In genomic region chr1:150563340-150564038, GRCh38 we compare ENCODE assay signal across 9 cellular contexts. TPM values are rescaled to one million over a fixed set of nuclear protein-coding genes. Genes with fewer than 3 reads are reported as not detected.
DNase-seq lines count a peak whose midpoint lies in the region; ATAC-seq and TF ChIP-seq lines count a peak whose summit lies in the region.
"Had no signal": no experiment of that assay in that cellular context is flagged by ENCODE, and none has a peak within 500 bp of the region (broad histone marks: within the 10 kb centered on the region; RNA-seq: fewer than 3 reads in every experiment).

No MANE protein-coding gene starts in this region.

- peaks cover 68% of the 10 kb centered on the region for H3K4me1 Mint-ChIP-seq in HFFc6 (ENCODE audit: low read depth)

- H3K27ac Mint-ChIP-seq in HFFc6, result peak overlapping the region; percentile 99

- H3K9me3 ChIP-seq in muscle layer of duodenum (ENCODE audit: control insufficient read depth in 1 of 2, low read length in 2 of 2), result no peaks in the 10 kb centered on the region

- no peak for ATAC-seq in HG02840 (IDR thresholded peaks at IDR 0.05; ENCODE audit: low FRiP score, unreplicated experiment)

- H3K36me3 Mint-ChIP-seq in HFFc6 (ENCODE audit: low read depth), result no peaks in the 10 kb centered on the region

- TF ChIP-seq CTCF in HFFc6 (IDR thresholded peaks at IDR 0.05) (no peak), coronary artery (IDR thresholded peaks at IDR 0.05) (no peak)

- peak overlapping the region; percentile 73 for H3K4me3 ChIP-seq in coronary artery
- H3K4me3 ChIP-seq in muscle layer of duodenum (ENCODE audit: low read depth in 1 of 2, low read length in 2 of 2), result peak overlapping the region; percentile 64 to 76

- peaks cover 55 to 80% of the 10 kb centered on the region in 2 donors for H3K4me1 ChIP-seq in muscle layer of duodenum (ENCODE audit: control insufficient read depth in 1 of 2, insufficient read depth in 2 of 2, low read length in 2 of 2)

- H3K4me3 Mint-ChIP-seq in HFFc6, result peak overlapping the region; percentile 90

- H3K27me3 ChIP-seq in muscle layer of duodenum (ENCODE audit: low read depth, low read length), result no peaks in the 10 kb centered on the region

- peaks cover 27% of the 10 kb centered on the region for H3K27me3 Mint-ChIP-seq in HFFc6 (ENCODE audit: insufficient read depth)

- H3K9me3 Mint-ChIP-seq in HFFc6, result no peaks in the 10 kb centered on the region; the same call in 1 of the 2 replicates

- H3K36me3 ChIP-seq in muscle layer of duodenum (ENCODE audit: control insufficient read depth in 1 of 2, insufficient read depth in 2 of 2, low read length in 2 of 2), result peaks cover 0 to 10% of the 10 kb centered on the region in 2 donors

- H3K27ac ChIP-seq in coronary artery, result peak overlapping the region; percentile 98 to 99
- peak overlapping the region; percentile 100 for H3K27ac ChIP-seq in muscle layer of duodenum (ENCODE audit: low read length)

- DNase-seq in DMS153 treated with DMSO at 0.1 percent for 48 hours (lab: John Stamatoyannopoulos, UW; ENCODE audit: unreplicated experiment) (peak; percentile 60), HFFc6 (no peak), SHP77 (lab: John Stamatoyannopoulos, UW) (peak; percentile 88 to 90), coronary artery (ENCODE audit: low spot score) (peak; percentile 75), SK-N-DZ (ENCODE audit: low spot score) (no peak), NCI-H1417 treated with DMSO at 0.1 percent for 48 hours (lab: John Stamatoyannopoulos, UW) (no peak)

RNA-seq across cellular contexts. Expression of gene ADAMTSL4, which starts 14.3 kb away (rescaled TPM):
- 10 to 100 TPM; 33.7 to 61.2 (median 38.2) TPM for total RNA-seq in HFFc6 (2021; fragmentation: NEBNext Ultra II Directional; extraction: Animal tissue kit (Norgen Biotek cat#: 25700))
- polyA plus RNA-seq in SK-N-DZ (2014; cell fraction: cytosol; rRNA removed), result 0.48 and 1.3 TPM in 2 replicates
- polyA plus RNA-seq in SK-N-DZ (2014; cell fraction: nucleus; rRNA removed), result 2.5 and 6.9 TPM in 2 replicates
- polyA plus RNA-seq: neural cell had no signal

RNA-seq across cellular contexts. Expression of gene MCL1, which starts 15.9 kb away (rescaled TPM):
- total RNA-seq in HFFc6 (2021; fragmentation: NEBNext Ultra II Directional; extraction: Animal tissue kit (Norgen Biotek cat#: 25700)), result 100 to 1,000 TPM; 155 to 170 (median 164) TPM
- polyA plus RNA-seq in SK-N-DZ (2014; cell fraction: cytosol; rRNA removed), result 109 and 112 TPM in 2 replicates
- 116 and 145 TPM in 2 replicates for polyA plus RNA-seq in SK-N-DZ (2014; cell fraction: nucleus; rRNA removed)

RNA-seq across cellular contexts. Expression of gene FALEC, which starts 47.9 kb away (rescaled TPM):
- total RNA-seq in HFFc6 (2021; fragmentation: NEBNext Ultra II Directional; extraction: Animal tissue kit (Norgen Biotek cat#: 25700)), result under 1 TPM in 2 of 6 experiments, not detected in 4; 0.43 to 0.59 TPM
- polyA plus RNA-seq in SK-N-DZ (2014; cell fraction: cytosol; rRNA removed), result 0.58 and 0.60 TPM in 2 replicates
- polyA plus RNA-seq in SK-N-DZ (2014; cell fraction: nucleus; rRNA removed), result not detected in 2 replicates
- polyA plus RNA-seq: neural cell had no signal

RNA-seq across cellular contexts. Expression of gene ECM1, which starts 55.6 kb away (rescaled TPM):
- 10 to 100 TPM; 30.8 to 52.0 (median 46.5) TPM for total RNA-seq in HFFc6 (2021; fragmentation: NEBNext Ultra II Directional; extraction: Animal tissue kit (Norgen Biotek cat#: 25700))
- 1.2 and 1.3 TPM in 2 replicates for polyA plus RNA-seq in SK-N-DZ (2014; cell fraction: cytosol; rRNA removed)
- polyA plus RNA-seq in SK-N-DZ (2014; cell fraction: nucleus; rRNA removed), result 8.0 and 10.6 TPM in 2 replicates

Comparison
In these comparisons a context has a peak if more than half of its experiments do, and no peak if none do; other contexts are left out.
1. DNase-seq: peak in DMS153 treated with DMSO at 0.1 percent for 48 hours (single experiment), SHP77 (2 of 2) and coronary artery (single experiment); none in HFFc6 (single experiment), SK-N-DZ (single experiment) and NCI-H1417 treated with DMSO at 0.1 percent for 48 hours (single experiment).